Comparison of ENCODE assay signal across 8 cellular contexts in the genomic region with DNA sequence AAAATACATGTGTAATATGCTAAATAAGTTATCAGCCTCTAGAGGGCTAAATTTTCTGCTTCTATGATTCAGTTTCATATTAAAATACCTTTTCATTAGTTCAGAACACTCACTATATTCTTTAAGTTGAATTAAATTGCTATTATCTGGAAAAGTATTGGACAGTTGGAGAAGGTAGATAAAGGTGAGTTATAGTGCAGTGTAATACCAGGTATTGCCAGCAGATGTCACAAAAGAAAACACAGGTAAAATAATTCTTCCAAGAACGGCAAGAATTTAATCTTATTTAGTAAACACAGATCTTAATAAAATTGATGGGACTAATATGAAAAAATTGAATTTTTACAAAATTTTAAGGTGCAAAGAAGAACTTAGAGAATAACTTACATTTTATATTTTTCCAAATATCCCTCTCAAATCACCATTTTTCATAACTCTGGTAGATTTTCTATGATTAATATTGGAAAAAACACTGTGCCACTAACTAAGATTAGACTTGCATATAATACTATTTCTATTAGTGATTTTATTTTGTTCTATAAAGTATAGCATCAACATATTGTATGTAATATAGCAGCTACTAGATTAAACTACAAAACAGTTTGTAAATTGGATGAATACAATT. TPM values are rescaled to one million over a fixed set of nuclear protein-coding genes. Genes with fewer than 3 reads are reported as not detected.
DNase-seq lines count a peak whose midpoint lies in the region; ATAC-seq and TF ChIP-seq lines count a peak whose summit lies in the region.

No MANE protein-coding gene starts in this region.

- H3K27me3 ChIP-seq in GM06990 (replicated peaks; ENCODE audit: control insufficient read depth, insufficient read depth, low read length) = no peaks in the 10 kb centered on the region

- no peaks in the 10 kb centered on the region for H3K27me3 Mint-ChIP-seq in osteocyte (ENCODE audit: unreplicated experiment)
- peaks cover 12% of the 10 kb centered on the region for H3K27me3 Mint-ChIP-seq in activated naive CD4-positive, alpha-beta T cell treated with anti-CD3 and anti-CD28 coated beads for 36 hours (ENCODE audit: low read depth)

- in situ Hi-C loops in T47D (cut with HindIII; ENCODE audit: low pct_unique_long_range_greater_than_20kb, low sequenced_read_pairs) = no loop called here

- H3K4me1 Mint-ChIP-seq in osteocyte (ENCODE audit: unreplicated experiment) = no peaks in the 10 kb centered on the region
- H3K4me1 Mint-ChIP-seq in activated naive CD4-positive, alpha-beta T cell treated with anti-CD3 and anti-CD28 coated beads for 36 hours (ENCODE audit: low read depth) = no peaks in the 10 kb centered on the region

- H3K4me3 Mint-ChIP-seq in osteocyte (ENCODE audit: unreplicated experiment) = no peak overlapping the region
- no peak overlapping the region for H3K4me3 Mint-ChIP-seq in activated naive CD4-positive, alpha-beta T cell treated with anti-CD3 and anti-CD28 coated beads for 36 hours

- DNase-seq in GM06990 (ENCODE audit: extremely low read depth, insufficient read length) = no peak
- DNase-seq in M059J (ENCODE audit: low read depth) = peak; percentile 11
- peak; percentile 19 to 65 for DNase-seq in T47D (ENCODE audit: low read depth in 1 of 2, low spot score in 1 of 2)
- no peak for DNase-seq in osteocyte (ENCODE audit: extremely low spot score, unreplicated experiment)
- no peak for DNase-seq in SIG-M5 treated with dmso at 0.1 percent for 504 hours (lab: John Stamatoyannopoulos, UW; ENCODE audit: unreplicated experiment)
- DNase-seq in activated naive CD4-positive, alpha-beta T cell treated with anti-CD3 and anti-CD28 coated beads for 36 hours = no peak

- CTCF ChIA-PET in activated naive CD4-positive, alpha-beta T cell treated with anti-CD3 and anti-CD28 coated beads for 36 hours (lab: Charles Lee) = interaction anchor here (0.6 to 1.5 kb wide), 3 partner anchors 127 to 1821 kb away, joined by 3 to 9 read pairs (median 8); no protein-coding TSS in a partner anchor

- H3K27ac Mint-ChIP-seq in osteocyte (ENCODE audit: unreplicated experiment) = no peak overlapping the region
- no peak overlapping the region for H3K27ac Mint-ChIP-seq in activated naive CD4-positive, alpha-beta T cell treated with anti-CD3 and anti-CD28 coated beads for 36 hours

- TF ChIP-seq CTCF in GM06990 (IDR thresholded peaks at IDR 0.05; ENCODE audit: insufficient read depth, low read length, poor library complexity, severe bottlenecking) (peak; percentile 55), osteocyte (IDR thresholded peaks at IDR 0.05) (peak; percentile 54)

- H3K36me3 ChIP-seq in GM06990 (ENCODE audit: control insufficient read depth, insufficient read depth, low read length) = no peaks in the 10 kb centered on the region

- no peak for ATAC-seq in HG02571 (IDR thresholded peaks at IDR 0.05; ENCODE audit: unreplicated experiment)
- no peak for ATAC-seq in GM21367 (IDR thresholded peaks at IDR 0.05; ENCODE audit: unreplicated experiment)

- H3K9me3 Mint-ChIP-seq in osteocyte (ENCODE audit: unreplicated experiment) = peaks cover 14% of the 10 kb centered on the region
- H3K9me3 Mint-ChIP-seq in activated naive CD4-positive, alpha-beta T cell treated with anti-CD3 and anti-CD28 coated beads for 36 hours = no peaks in the 10 kb centered on the region

- H3K36me3 Mint-ChIP-seq in osteocyte (ENCODE audit: unreplicated experiment) = no peaks in the 10 kb centered on the region
- H3K36me3 Mint-ChIP-seq in activated naive CD4-positive, alpha-beta T cell treated with anti-CD3 and anti-CD28 coated beads for 36 hours (ENCODE audit: low read depth) = no peaks in the 10 kb centered on the region

- H3K4me3 ChIP-seq in GM06990 (replicated peaks; ENCODE audit: low read depth, low read length) = no peak overlapping the region

- intact Hi-C loops in activated naive CD4-positive, alpha-beta T cell treated with anti-CD3 and anti-CD28 coated beads for 36 hours (cut with micrococcal nuclease) = loop anchor here (1.0 kb wide), 2 partner anchors 1063 to 1822 kb away; no protein-coding TSS in a partner anchor

RNA-seq across cellular contexts. Expression of gene LRRC4C, which starts 1.7 kb away (rescaled TPM):
- total RNA-seq in M059J (2014; rRNA removed; shearing (Covaris generic)) = 0.15 and 0.17 TPM in 2 replicates
- 0.16 TPM in 2 replicates for total RNA-seq in osteocyte
- not detected for total RNA-seq in activated naive CD4-positive, alpha-beta T cell treated with anti-CD3 and anti-CD28 coated beads for 36 hours

Comparison
In these comparisons a context has a peak if more than half of its experiments do, and no peak if none do; other contexts are left out.
1. DNase-seq: peak in M059J (single experiment) and T47D (2 of 2); none in GM06990 (single experiment), osteocyte (single experiment), SIG-M5 treated with dmso at 0.1 percent for 504 hours (single experiment) and activated naive CD4-positive, alpha-beta T cell treated with anti-CD3 and anti-CD28 coated beads for 36 hours (single experiment).